In the genomic region with DNA sequence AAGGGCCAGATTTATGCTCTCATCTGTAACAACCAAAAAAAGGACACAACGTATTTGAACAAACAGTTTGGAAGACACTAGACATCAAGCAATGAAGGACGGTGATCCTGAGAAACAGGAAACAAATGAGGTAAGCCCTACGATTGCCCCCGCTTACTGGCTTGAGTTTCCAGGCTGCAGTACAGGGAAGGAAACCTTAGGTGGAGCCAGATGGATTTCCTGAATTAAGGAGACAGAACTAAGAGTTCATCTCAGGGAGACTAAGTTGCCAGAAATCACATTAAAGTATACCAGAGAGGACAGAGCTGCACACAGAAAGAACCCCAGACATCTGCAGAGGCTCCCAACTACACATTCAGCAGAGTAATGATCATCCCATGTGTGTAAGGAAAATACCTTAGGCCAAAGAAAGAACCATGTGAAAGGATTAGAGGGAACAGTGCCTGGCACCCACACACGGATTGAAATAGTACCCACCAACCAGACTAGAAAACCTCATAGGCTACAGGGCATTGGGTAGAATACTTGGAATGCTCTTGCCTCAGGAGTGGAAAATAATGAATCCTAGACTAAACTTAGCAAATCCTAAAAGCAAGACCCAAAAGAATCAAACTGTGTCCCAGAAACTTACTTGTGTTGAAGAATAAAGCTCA, we compare ENCODE assay signal across 8 cellular contexts.
A peak's percentile ranks its signal among the peaks of the same experiment; 100 is the strongest.
DNase-seq lines count a peak whose midpoint lies in the region; ATAC-seq and TF ChIP-seq lines count a peak whose summit lies in the region.

No MANE protein-coding gene starts in this region.

- peaks cover 0 to 2% (median 0%) of the 10 kb centered on the region in 12 donors for H3K4me1 ChIP-seq in heart left ventricle

- WGBS in heart left ventricle, 4 donors = 17 to 29% (median 20%) methylated on average over 5 of the region's 5 CpGs

- no peak overlapping the region for H3K27ac ChIP-seq in heart left ventricle

- H3K27me3 ChIP-seq in heart left ventricle = no peaks in the 10 kb centered on the region

- no peak overlapping the region for H3K4me3 ChIP-seq in heart left ventricle

- ATAC-seq in heart left ventricle = peak in 3 of 4 donors; percentile 58 to 76 (median 68)

- peak; percentile 22 for DNase-seq in NCI-H2107 treated with DMSO at 0.1 percent for 48 hours (lab: John Stamatoyannopoulos, UW; ENCODE audit: unreplicated experiment)
- DNase-seq in NCI-H2107 (lab: John Stamatoyannopoulos, UW) = no peak
- peak; percentile 61 to 63 for DNase-seq in SHP77 (lab: John Stamatoyannopoulos, UW)
- peak in 1 of 5 donors; percentile 25 for DNase-seq in heart left ventricle
- peak; percentile 5 for DNase-seq in stromal cell of bone marrow (ENCODE audit: low read depth)
- DNase-seq in HK-2 (ENCODE audit: unreplicated experiment) = no peak
- DNase-seq in activated CD4-positive, alpha-beta T cell treated with anti-CD3 and anti-CD28 coated beads, Interleukin-2, amount 50 U/mL, for 48 hours = no peak
- DNase-seq in NCI-H1436 treated with DMSO at 0.1 percent for 48 hours (lab: John Stamatoyannopoulos, UW) = no peak

- H3K9me3 ChIP-seq in heart left ventricle = peaks cover 0 to 5% (median 0%) of the 10 kb centered on the region in 12 donors

- TF ChIP-seq CTCF in heart left ventricle (IDR thresholded peaks at IDR 0.05) = peak; percentile 26 to 61 (median 38)

- H3K36me3 ChIP-seq in heart left ventricle = no peaks in the 10 kb centered on the region

- intact Hi-C loops in heart left ventricle (cut with DNase I) = no loop called here

- TF ChIP-seq POLR2A in heart left ventricle (IDR thresholded peaks at IDR 0.05) = no peak

Comparison
In these comparisons a context has a peak if more than half of its experiments do, and no peak if none do; other contexts are left out.
1. DNase-seq: peak in NCI-H2107 treated with DMSO at 0.1 percent for 48 hours (single experiment), SHP77 (2 of 2) and stromal cell of bone marrow (single experiment); none in NCI-H2107 (single experiment), HK-2 (single experiment), activated CD4-positive, alpha-beta T cell treated with anti-CD3 and anti-CD28 coated beads, Interleukin-2, amount 50 U/mL, for 48 hours (0 of 2) and NCI-H1436 treated with DMSO at 0.1 percent for 48 hours (single experiment).